1 cellular context compared by ENCODE assay signal in the genomic region with DNA sequence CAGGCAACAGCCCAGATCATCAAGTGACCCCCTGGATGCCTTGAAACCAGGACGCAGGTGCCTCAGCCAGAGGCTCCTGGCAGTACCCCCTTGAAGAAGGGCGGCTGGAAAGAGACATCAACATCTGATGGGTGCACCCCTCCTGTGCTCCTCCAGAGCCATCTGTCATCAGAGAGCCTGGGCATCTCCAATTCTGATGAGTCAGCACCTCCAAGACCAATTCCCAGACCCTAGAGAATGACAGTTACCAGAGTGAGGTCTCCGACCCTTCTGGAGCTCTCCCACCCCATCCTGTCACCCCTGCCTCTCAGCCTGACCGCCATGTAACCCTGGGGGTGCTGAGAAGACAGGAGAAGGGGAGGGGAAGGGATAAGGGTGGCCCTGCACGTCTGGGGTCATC.
TF ChIP-seq lines count a peak whose summit lies in the region.

No MANE protein-coding gene starts in this region.

TF ChIP-seq in K562, 482 proteins besides CTCF, POLR2A, EP300 and RAD21 (continued from another document):
- TF ChIP-seq, protein P1, sequence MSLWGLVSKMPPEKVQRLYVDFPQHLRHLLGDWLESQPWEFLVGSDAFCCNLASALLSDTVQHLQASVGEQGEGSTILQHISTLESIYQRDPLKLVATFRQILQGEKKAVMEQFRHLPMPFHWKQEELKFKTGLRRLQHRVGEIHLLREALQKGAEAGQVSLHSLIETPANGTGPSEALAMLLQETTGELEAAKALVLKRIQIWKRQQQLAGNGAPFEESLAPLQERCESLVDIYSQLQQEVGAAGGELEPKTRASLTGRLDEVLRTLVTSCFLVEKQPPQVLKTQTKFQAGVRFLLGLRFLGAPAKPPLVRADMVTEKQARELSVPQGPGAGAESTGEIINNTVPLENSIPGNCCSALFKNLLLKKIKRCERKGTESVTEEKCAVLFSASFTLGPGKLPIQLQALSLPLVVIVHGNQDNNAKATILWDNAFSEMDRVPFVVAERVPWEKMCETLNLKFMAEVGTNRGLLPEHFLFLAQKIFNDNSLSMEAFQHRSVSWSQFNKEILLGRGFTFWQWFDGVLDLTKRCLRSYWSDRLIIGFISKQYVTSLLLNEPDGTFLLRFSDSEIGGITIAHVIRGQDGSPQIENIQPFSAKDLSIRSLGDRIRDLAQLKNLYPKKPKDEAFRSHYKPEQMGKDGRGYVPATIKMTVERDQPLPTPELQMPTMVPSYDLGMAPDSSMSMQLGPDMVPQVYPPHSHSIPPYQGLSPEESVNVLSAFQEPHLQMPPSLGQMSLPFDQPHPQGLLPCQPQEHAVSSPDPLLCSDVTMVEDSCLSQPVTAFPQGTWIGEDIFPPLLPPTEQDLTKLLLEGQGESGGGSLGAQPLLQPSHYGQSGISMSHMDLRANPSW (CRISPR knock-in tag; IDR thresholded peaks at IDR 0.05), result no peak
- no peak for TF ChIP-seq NFYB (IDR thresholded peaks at IDR 0.05; ENCODE audit: extremely low read depth, insufficient read length)
- TF ChIP-seq CHD2 (IDR thresholded peaks at IDR 0.05; ENCODE audit: low read depth, low read length), result no peak
- TF ChIP-seq, protein P2, sequence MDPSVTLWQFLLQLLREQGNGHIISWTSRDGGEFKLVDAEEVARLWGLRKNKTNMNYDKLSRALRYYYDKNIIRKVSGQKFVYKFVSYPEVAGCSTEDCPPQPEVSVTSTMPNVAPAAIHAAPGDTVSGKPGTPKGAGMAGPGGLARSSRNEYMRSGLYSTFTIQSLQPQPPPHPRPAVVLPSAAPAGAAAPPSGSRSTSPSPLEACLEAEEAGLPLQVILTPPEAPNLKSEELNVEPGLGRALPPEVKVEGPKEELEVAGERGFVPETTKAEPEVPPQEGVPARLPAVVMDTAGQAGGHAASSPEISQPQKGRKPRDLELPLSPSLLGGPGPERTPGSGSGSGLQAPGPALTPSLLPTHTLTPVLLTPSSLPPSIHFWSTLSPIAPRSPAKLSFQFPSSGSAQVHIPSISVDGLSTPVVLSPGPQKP (CRISPR knock-in tag; IDR thresholded peaks at IDR 0.05), result no peak
- TF ChIP-seq MAFG (tag; conservative IDR thresholded peaks at IDR 0.05), result peak; percentile 67
- TF ChIP-seq, protein P3, sequence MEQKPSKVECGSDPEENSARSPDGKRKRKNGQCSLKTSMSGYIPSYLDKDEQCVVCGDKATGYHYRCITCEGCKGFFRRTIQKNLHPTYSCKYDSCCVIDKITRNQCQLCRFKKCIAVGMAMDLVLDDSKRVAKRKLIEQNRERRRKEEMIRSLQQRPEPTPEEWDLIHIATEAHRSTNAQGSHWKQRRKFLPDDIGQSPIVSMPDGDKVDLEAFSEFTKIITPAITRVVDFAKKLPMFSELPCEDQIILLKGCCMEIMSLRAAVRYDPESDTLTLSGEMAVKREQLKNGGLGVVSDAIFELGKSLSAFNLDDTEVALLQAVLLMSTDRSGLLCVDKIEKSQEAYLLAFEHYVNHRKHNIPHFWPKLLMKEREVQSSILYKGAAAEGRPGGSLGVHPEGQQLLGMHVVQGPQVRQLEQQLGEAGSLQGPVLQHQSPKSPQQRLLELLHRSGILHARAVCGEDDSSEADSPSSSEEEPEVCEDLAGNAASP (IDR thresholded peaks at IDR 0.05), result no peak
